In the genomic region with DNA sequence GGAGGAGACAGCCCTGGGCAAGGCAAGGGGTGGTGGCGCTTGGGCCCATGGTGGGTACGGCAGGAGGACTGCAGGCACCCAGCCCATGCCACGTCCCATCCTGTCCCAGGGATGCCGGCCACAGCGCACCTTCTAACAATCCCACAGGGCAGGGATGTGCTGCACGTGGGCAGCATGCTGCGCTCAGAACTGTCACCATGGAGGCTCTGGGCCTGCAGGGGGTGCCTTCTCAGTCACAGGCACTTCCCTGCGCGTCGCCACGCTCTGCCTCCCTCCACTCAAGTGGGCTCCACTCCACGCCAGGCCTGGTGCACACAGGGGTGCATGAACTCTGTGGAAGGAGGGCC, we compare ENCODE assay signal across 27 cellular contexts. TPM values are rescaled to one million over a fixed set of nuclear protein-coding genes. Genes with fewer than 3 reads are reported as not detected.
"Had no signal": no experiment of that assay in that cellular context is flagged by ENCODE, and none has a peak within 500 bp of the region (broad histone marks: within the 10 kb centered on the region; RNA-seq: fewer than 3 reads in every experiment).

No MANE protein-coding gene starts in this region.

- ATAC-seq: activated CD8-positive, alpha-beta T cell treated with anti-CD3 and anti-CD28 coated beads, Interleukin-2, amount 10 ng/mL, durations not matched to agents 7 days and 5 days; effector memory CD8-positive, alpha-beta T cell; esophagus mucosa; stimulated activated naive CD8-positive, alpha-beta T cell treated with anti-CD3 and anti-CD28 coated beads, Interleukin-15, Interleukin-2, amounts not matched to agents 100 U/mL and 50 U/mL, for 24 hours had no signal

- H3K9me3 ChIP-seq: adrenal gland, breast epithelium, colonic mucosa, upper lobe of right lung had no signal

- H2AFZ ChIP-seq: neural progenitor cell had no signal

- H3K27ac ChIP-seq: adrenal gland, colonic mucosa, neural progenitor cell, upper lobe of right lung, WERI-Rb-1 had no signal

- H3K36me3 ChIP-seq: adrenal gland, breast epithelium, colonic mucosa, neural progenitor cell, upper lobe of right lung had no signal

- H3K27me3 ChIP-seq: adrenal gland, breast epithelium, colonic mucosa, dorsolateral prefrontal cortex, upper lobe of right lung had no signal

- FAIRE-seq: astrocyte, endothelial cell of umbilical vein had no signal

- H3K36me3 Mint-ChIP-seq: activated naive CD4-positive, alpha-beta T cell treated with anti-CD3 and anti-CD28 coated beads, Interleukin-2, amount 50 U/mL, for 24 hours; naive B cell had no signal

- H3K4me2 ChIP-seq: neural progenitor cell had no signal

- H3K27me3 Mint-ChIP-seq: activated naive CD4-positive, alpha-beta T cell treated with anti-CD3 and anti-CD28 coated beads, Interleukin-2, amount 50 U/mL, for 24 hours; effector memory CD8-positive, alpha-beta T cell; naive B cell had no signal

- DNase-seq: activated CD4-positive, alpha-beta T cell treated with anti-CD3 and anti-CD28 coated beads, Interleukin-2, amount 50 U/mL, for 1 hour; activated CD4-positive, CD25-positive, alpha-beta regulatory T cell treated with anti-CD3 and anti-CD28 coated beads, Interleukin-2, amount 50 U/mL, for 72 hours; activated CD8-positive, alpha-beta T cell treated with anti-CD3 and anti-CD28 coated beads, Interleukin-2, amount 10 ng/mL, durations not matched to agents 7 days and 5 days; activated gamma-delta T cell treated with Interleukin-2 at 50 U/mL for 16 hours; colonic mucosa; effector memory CD8-positive, alpha-beta T cell; foreskin melanocyte; hippocampal formation; naive B cell; stimulated activated CD4-positive, alpha-beta T cell treated with anti-CD3 and anti-CD28 coated beads, Interleukin-12 subunit alpha, Interleukin-12 subunit beta, amount 100 ng/mL, for 4 hours; stimulated activated CD4-positive, alpha-beta T cell treated with anti-CD3 and anti-CD28 coated beads, Interleukin-4, amount 100 ng/mL, for 4 hours; stimulated activated naive CD8-positive, alpha-beta T cell treated with anti-CD3 and anti-CD28 coated beads, Interleukin-15, Interleukin-2, amounts not matched to agents 100 U/mL and 50 U/mL, for 24 hours had no signal

- H3K9ac ChIP-seq: neural progenitor cell had no signal

- H3K9me3 Mint-ChIP-seq: activated naive CD4-positive, alpha-beta T cell treated with anti-CD3 and anti-CD28 coated beads, Interleukin-2, amount 50 U/mL, for 24 hours; effector memory CD8-positive, alpha-beta T cell; naive B cell; neural progenitor cell had no signal

- H3K4me3 ChIP-seq: adrenal gland, colonic mucosa, neural progenitor cell, upper lobe of right lung had no signal

- H3K27ac Mint-ChIP-seq: activated naive CD4-positive, alpha-beta T cell treated with anti-CD3 and anti-CD28 coated beads, Interleukin-2, amount 50 U/mL, for 24 hours; effector memory CD8-positive, alpha-beta T cell had no signal

RNA-seq across cellular contexts. Expression of a gene that starts 22.6 kb away (rescaled TPM):
- total RNA-seq: activated CD8-positive, alpha-beta T cell treated with anti-CD3 and anti-CD28 coated beads, Interleukin-2, amount 10 ng/mL, durations not matched to agents 7 days and 5 days; adrenal gland; endothelial cell of umbilical vein; mesenteric fat pad; osteocyte; subcutaneous adipose tissue; T-helper 2 cell treated with Interferon-gamma antibody and Interleukin-4, amounts not matched to agents 100 ng/mL and 5 ng/mL, for 36 hours had no signal
- polyA plus RNA-seq: adrenal gland, endothelial cell of umbilical vein, liver had no signal
